ENCODE assay signal across 13 cellular contexts in the genomic region with DNA sequence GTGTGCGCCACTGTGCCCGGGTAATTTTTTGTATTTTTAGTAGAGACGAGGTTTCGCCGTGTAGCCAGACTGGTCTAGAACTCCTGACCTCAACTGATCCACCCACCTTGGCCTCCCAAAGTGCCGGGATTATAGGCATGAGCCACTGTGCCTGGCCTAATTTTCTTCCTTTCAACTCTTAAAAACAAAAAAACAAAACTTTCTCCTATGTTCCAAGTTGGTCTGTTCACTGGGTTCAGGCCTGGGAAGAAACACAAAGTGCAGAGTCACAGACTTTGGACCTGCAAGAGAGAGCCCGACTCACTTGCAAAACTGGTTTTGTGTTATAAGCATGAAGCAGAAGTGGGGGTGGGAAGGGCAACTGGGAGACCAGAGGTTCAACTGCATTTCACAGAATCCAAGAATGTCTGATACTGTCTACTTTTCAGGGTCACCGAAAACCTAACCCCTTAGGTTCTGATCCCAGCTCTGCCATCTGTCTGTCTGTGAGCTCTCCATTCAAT. TPM values are rescaled to one million over a fixed set of nuclear protein-coding genes. Genes with fewer than 3 reads are reported as not detected.
DNase-seq lines count a peak whose midpoint lies in the region; ATAC-seq and TF ChIP-seq lines count a peak whose summit lies in the region.
"Had no signal": no experiment of that assay in that cellular context is flagged by ENCODE, and none has a peak within 500 bp of the region (broad histone marks: within the 10 kb centered on the region; RNA-seq: fewer than 3 reads in every experiment).

No MANE protein-coding gene starts in this region.

- H3K27me3 ChIP-seq in breast epithelium (no peaks in the 10 kb centered on the region), lung (ENCODE audit: control insufficient read depth, insufficient read depth) (no peaks in the 10 kb centered on the region), transverse colon (no peaks in the 10 kb centered on the region)
- H3K27me3 ChIP-seq: brain microvascular endothelial cell had no signal

- 71 to 83% methylated on average over 8 of the region's 8 CpGs for WGBS in lung, 2 donors
- 42 to 53% methylated on average over 4 to 8 of the region's 8 CpGs for WGBS in transverse colon (ENCODE audit: low coverage in 1 of 2), 2 donors

- H3K4me1 ChIP-seq in breast epithelium (peaks cover 0 to 4% of the 10 kb centered on the region in 2 donors), lung (ENCODE audit: control insufficient read depth in 2 of 2, insufficient read depth in 2 of 2, low read length in 2 of 2) (peaks cover 0 to 3% of the 10 kb centered on the region in 2 donors), transverse colon (peaks cover 3 to 53% (median 36%) of the 10 kb centered on the region in 4 donors)

- peak; percentile 66 for DNase-seq in LoVo (ENCODE audit: low spot score)
- DNase-seq in breast epithelium (ENCODE audit: low spot score in 2 of 2): peak in 1 of 2 donors; percentile 71
- DNase-seq in lung (ENCODE audit: low spot score): peak; percentile 42
- peak; percentile 79 for DNase-seq in transverse colon
- DNase-seq in activated CD8-positive, alpha-beta memory T cell treated with anti-CD3 and anti-CD28 coated beads, Interleukin-2, amount 50 U/mL, for 4 hours: no peak
- DNase-seq in activated CD4-positive, CD25-positive, alpha-beta regulatory T cell treated with anti-CD3 and anti-CD28 coated beads, Interleukin-2, amount 50 U/mL, for 72 hours: no peak
- DNase-seq in omental fat pad (ENCODE audit: low spot score): no peak
- DNase-seq: activated naive CD4-positive, alpha-beta T cell treated with anti-CD3 and anti-CD28 coated beads, Interleukin-2, amount 50 U/mL, for 16 hours; brain microvascular endothelial cell; foreskin fibroblast; Kasumi-1; NCI-H1930 had no signal

- H3K36me3 ChIP-seq in breast epithelium (no peaks in the 10 kb centered on the region), lung (ENCODE audit: control insufficient read depth in 2 of 2, insufficient read depth in 2 of 2, low read length in 2 of 2) (no peaks in the 10 kb centered on the region), transverse colon (no peaks in the 10 kb centered on the region)
- H3K36me3 ChIP-seq: brain microvascular endothelial cell had no signal

- intact Hi-C loops in breast epithelium (cut with DNase I; ENCODE audit: low total_unique reads): no loop called here
- intact Hi-C loops in transverse colon (cut with DNase I; ENCODE audit: low total_unique reads): no loop called here

- H3K4me3 ChIP-seq in breast epithelium (no peak overlapping the region), lung (no peak overlapping the region), transverse colon (peak overlapping the region in 1 of 4 donors; percentile 17)
- H3K4me3 ChIP-seq: GM12878 had no signal

- TF ChIP-seq EP300 in transverse colon (IDR thresholded peaks at IDR 0.05; ENCODE audit: low read depth): peak; percentile 54

- TF ChIP-seq POLR2A in breast epithelium (IDR thresholded peaks at IDR 0.05): no peak
- no peak for TF ChIP-seq POLR2A in transverse colon (IDR thresholded peaks at IDR 0.05)

- in situ Hi-C loops in transverse colon (cut with MboI; ENCODE audit: low pct_ligation_motif_present in 1 of 4, low pct_unique_long_range_greater_than_20kb in 1 of 4, low sequenced_read_pairs in 3 of 4): no loop called here

- ATAC-seq in lung (ENCODE audit: insufficient read depth, low FRiP score) (no peak), omental fat pad (ENCODE audit: low FRiP score) (no peak)
- ATAC-seq: GM12878 had no signal

- no peaks in the 10 kb centered on the region for H3K9me3 ChIP-seq in breast epithelium
- no peaks in the 10 kb centered on the region for H3K9me3 ChIP-seq in lung (ENCODE audit: control insufficient read depth in 2 of 2, insufficient read depth in 1 of 2, low read length in 1 of 2)
- no peaks in the 10 kb centered on the region for H3K9me3 ChIP-seq in transverse colon

- TF ChIP-seq CTCF in breast epithelium (IDR thresholded peaks at IDR 0.05): no peak
- no peak for TF ChIP-seq CTCF in lung (IDR thresholded peaks at IDR 0.05; ENCODE audit: control extremely low read depth, extremely low read depth)
- TF ChIP-seq CTCF in transverse colon (IDR thresholded peaks at IDR 0.05): no peak
- TF ChIP-seq CTCF in omental fat pad (IDR thresholded peaks at IDR 0.05): no peak

- peak overlapping the region; percentile 85 for H3K27ac ChIP-seq in breast epithelium
- no peak overlapping the region for H3K27ac ChIP-seq in lung (ENCODE audit: low read depth in 1 of 2, low read length in 1 of 2)
- H3K27ac ChIP-seq in transverse colon: peak overlapping the region; percentile 86 to 91 (median 88)
- H3K27ac ChIP-seq: brain microvascular endothelial cell had no signal

RNA-seq across cellular contexts. Expression of gene HDHD3, which starts 5.2 kb away (rescaled TPM):
- 10 to 100 TPM; 24.5 to 66.9 (median 54.1) TPM for total RNA-seq in breast epithelium
- 10 to 100 TPM; 17.0 to 20.9 TPM for total RNA-seq in lung
- 10 to 100 TPM; 17.0 to 21.1 TPM for polyA plus RNA-seq in lung
- 100 to 1,000 TPM; 156 to 269 (median 237) TPM for total RNA-seq in transverse colon
- total RNA-seq in omental fat pad: 10 to 100 TPM; 12.6 to 30.6 (median 16.7) TPM

RNA-seq across cellular contexts. Expression of gene ALAD, which starts 19.1 kb away (rescaled TPM):
- total RNA-seq in breast epithelium (10 to 100 TPM; 27.4 to 28.5 (median 28.3) TPM), lung (10 to 100 TPM; 30.5 to 41.3 TPM), transverse colon (100 to 1,000 TPM in 1 of 4 donors, 10 to 100 TPM in 3; 18.5 to 107 (median 63.0) TPM), omental fat pad (10 to 100 TPM; 24.7 to 28.9 (median 25.7) TPM)
- polyA plus RNA-seq in lung: 10 to 100 TPM; 22.5 to 26.6 TPM

RNA-seq across cellular contexts. Expression of gene POLE3, which starts 28.5 kb away (rescaled TPM):
- total RNA-seq in breast epithelium: 10 to 100 TPM; 34.2 to 46.1 (median 35.1) TPM
- total RNA-seq in lung: 10 to 100 TPM; 25.9 to 31.0 TPM
- polyA plus RNA-seq in lung: 10 to 100 TPM; 21.7 to 42.9 TPM
- 10 to 100 TPM in 3 of 4 donors, 1 to 10 TPM in 1; 4.2 to 58.7 (median 24.4) TPM for total RNA-seq in transverse colon
- 10 to 100 TPM; 29.1 to 59.4 (median 32.2) TPM for total RNA-seq in omental fat pad

RNA-seq across cellular contexts. Expression of gene C9orf43, which starts 28.6 kb away (rescaled TPM):
- total RNA-seq in breast epithelium: 1 to 10 TPM in 1 of 3 donors, under 1 TPM in 2; 0.59 to 1.6 (median 0.66) TPM
- total RNA-seq in lung: 1 to 10 TPM in 1 of 2 donors, under 1 TPM in 1; 0.74 to 1.2 TPM
- under 1 TPM; 0.27 to 0.28 TPM for polyA plus RNA-seq in lung
- under 1 TPM in 1 of 4 donors, not detected in 3; 0.75 TPM for total RNA-seq in transverse colon
- total RNA-seq in omental fat pad: under 1 TPM; 0.37 to 0.96 (median 0.53) TPM

RNA-seq across cellular contexts. Expression of gene BSPRY, which starts 32.6 kb away (rescaled TPM):
- total RNA-seq in breast epithelium (10 to 100 TPM in 2 of 3 donors, 1 to 10 TPM in 1; 1.1 to 35.3 (median 27.9) TPM), lung (10 to 100 TPM in 1 of 2 donors, 1 to 10 TPM in 1; 8.8 to 12.7 TPM), transverse colon (10 to 100 TPM in 3 of 4 donors, 1 to 10 TPM in 1; 9.0 to 36.8 (median 26.8) TPM), omental fat pad (under 1 TPM in 2 of 4 donors, not detected in 2; 0.19 to 0.63 TPM)
- polyA plus RNA-seq in lung: 10 to 100 TPM in 1 of 2 donors, 1 to 10 TPM in 1; 9.2 to 12.7 TPM

Comparison
In these comparisons a context has a peak if more than half of its experiments do, and no peak if none do; other contexts are left out.
1. DNase-seq: peak in LoVo (single experiment), lung (single experiment) and transverse colon (single experiment); none in activated CD8-positive, alpha-beta memory T cell treated with anti-CD3 and anti-CD28 coated beads, Interleukin-2, amount 50 U/mL, for 4 hours (single experiment), activated CD4-positive, CD25-positive, alpha-beta regulatory T cell treated with anti-CD3 and anti-CD28 coated beads, Interleukin-2, amount 50 U/mL, for 72 hours (single experiment) and omental fat pad (single experiment).
2. H3K27ac ChIP-seq: peak in breast epithelium (2 of 2) and transverse colon (4 of 4); none in lung (0 of 2).